20 cellular contexts compared by ENCODE assay signal in genomic region chr14:93016275-93016845, GRCh38.
DNase-seq lines count a peak whose midpoint lies in the region; ATAC-seq and TF ChIP-seq lines count a peak whose summit lies in the region.
"Had no signal": no experiment of that assay in that cellular context is flagged by ENCODE, and none has a peak within 500 bp of the region (broad histone marks: within the 10 kb centered on the region; RNA-seq: fewer than 3 reads in every experiment).

No MANE protein-coding gene starts in this region.

- peak overlapping the region; percentile 63 to 70 for H3K27ac ChIP-seq in right atrium auricular region
- peak overlapping the region in 53 of 59 donors; percentile 14 to 99 (median 96) for H3K27ac ChIP-seq in dorsolateral prefrontal cortex
- H3K27ac ChIP-seq in temporal lobe (ENCODE audit: low read depth, low read length), result peak overlapping the region; percentile 57
- H3K27ac ChIP-seq in brain microvascular endothelial cell, result no peak overlapping the region
- H3K27ac ChIP-seq: PC-9, SJCRH30 had no signal

- DNase-seq in right atrium auricular region (ENCODE audit: low spot score) (no peak), cardiac septum (ENCODE audit: low spot score) (no peak), dorsolateral prefrontal cortex (no peak), middle frontal gyrus (ENCODE audit: extremely low spot score, low spot score) (peak; percentile 2), brain microvascular endothelial cell (no peak), OCI-M2 (lab: John Stamatoyannopoulos, UW; ENCODE audit: unreplicated experiment) (no peak)
- DNase-seq: CD8-positive, alpha-beta memory T cell; DMS53; EL; HCEC 1CT; Karpas-422; NCI-H1417 treated with DMSO at 0.1 percent for 48 hours; NCI-H187 treated with DMSO at 0.1 percent for 48 hours; NCI-H2227 treated with DMSO at 0.1 percent for 48 hours; NCI-H526; PC-9; SJCRH30 had no signal

- peaks cover 0 to 91% of the 10 kb centered on the region in 2 donors for H3K4me1 ChIP-seq in right atrium auricular region

- no peak for ATAC-seq in HG03520 (IDR thresholded peaks at IDR 0.05; ENCODE audit: unreplicated experiment)
- ATAC-seq: GM12878 had no signal

- intact Hi-C loops in cardiac septum (cut with DNase I) (no loop called here), dorsolateral prefrontal cortex (cut with DNase I) (no loop called here)

- no peak for TF ChIP-seq CTCF in right atrium auricular region (IDR thresholded peaks at IDR 0.05)
- no peak for TF ChIP-seq CTCF in dorsolateral prefrontal cortex (IDR thresholded peaks at IDR 0.05 in 54 of 56, conservative IDR thresholded peaks at IDR 0.05 in 2 of 56; ENCODE audit: low read depth in 1 of 56, partially characterized antibody in 56 of 56)
- TF ChIP-seq CTCF in brain microvascular endothelial cell (IDR thresholded peaks at IDR 0.05; ENCODE audit: low read depth, low read length, missing control alignments), result no peak

- no peaks in the 10 kb centered on the region for H3K27me3 ChIP-seq in right atrium auricular region
- no peaks in the 10 kb centered on the region for H3K27me3 ChIP-seq in dorsolateral prefrontal cortex
- H3K27me3 ChIP-seq in brain microvascular endothelial cell (replicated peaks), result no peaks in the 10 kb centered on the region
- H3K27me3 ChIP-seq: SJCRH30 had no signal

- H3K9me3 ChIP-seq in right atrium auricular region, result no peaks in the 10 kb centered on the region
- H3K9me3 ChIP-seq: SJCRH30 had no signal

- H3K4me3 ChIP-seq in right atrium auricular region (no peak overlapping the region), dorsolateral prefrontal cortex (no peak overlapping the region), brain microvascular endothelial cell (ENCODE audit: low read depth, low read length) (no peak overlapping the region)
- H3K4me3 ChIP-seq: GM12878, PC-9, SJCRH30 had no signal

- peaks cover 11% of the 10 kb centered on the region for H3K36me3 ChIP-seq in right atrium auricular region
- no peaks in the 10 kb centered on the region for H3K36me3 ChIP-seq in brain microvascular endothelial cell (replicated peaks)
- H3K36me3 ChIP-seq: SJCRH30 had no signal

- in situ Hi-C loops in brain microvascular endothelial cell (cut with HindIII; ENCODE audit: low pct_ligation_motif_present, low sequenced_read_pairs), result no loop called here
